Comparison of ENCODE assay signal across 29 cellular contexts in the genomic region with DNA sequence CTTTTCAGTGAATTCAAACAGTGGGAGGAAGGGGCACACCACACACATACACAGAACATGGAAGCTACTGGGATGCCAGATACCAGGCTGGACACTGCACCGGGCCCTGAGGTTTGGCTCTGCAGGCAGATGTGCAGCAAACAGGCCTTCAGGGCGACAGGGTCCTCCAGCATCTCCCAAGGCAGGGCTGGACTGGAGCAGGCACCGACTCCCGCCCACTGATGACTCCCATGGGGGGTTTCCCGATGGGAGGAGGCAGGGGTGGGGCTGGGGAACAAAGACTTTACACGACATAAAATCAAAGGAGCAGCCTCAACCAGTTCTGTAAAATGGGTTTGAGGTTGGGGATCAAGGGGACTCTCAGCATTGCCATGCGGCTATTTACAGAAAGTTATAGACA.
DNase-seq lines count a peak whose midpoint lies in the region; ATAC-seq and TF ChIP-seq lines count a peak whose summit lies in the region.
"Had no signal": no experiment of that assay in that cellular context is flagged by ENCODE, and none has a peak within 500 bp of the region (broad histone marks: within the 10 kb centered on the region; RNA-seq: fewer than 3 reads in every experiment).

No MANE protein-coding gene starts in this region.

- H3K14ac ChIP-seq in trophoblast cell (ENCODE audit: low read length) = no peak overlapping the region

- peak overlapping the region; percentile 5 for H2BK120ac ChIP-seq in trophoblast cell (ENCODE audit: insufficient read depth, low read length, poor library complexity)

- no peak overlapping the region for H2AFZ ChIP-seq in mammary epithelial cell (ENCODE audit: low read depth, low read length)
- no peak overlapping the region for H2AFZ ChIP-seq in trophoblast cell (ENCODE audit: insufficient read depth, low read length, poor library complexity)

- no peak for ATAC-seq in activated CD8-positive, alpha-beta T cell treated with anti-CD3 and anti-CD28 coated beads for 36 hours
- no peak for ATAC-seq in activated CD8-positive, alpha-beta T cell treated with anti-CD3 and anti-CD28 coated beads, Interleukin-2, amount 10 ng/mL, durations not matched to agents 7 days and 5 days
- ATAC-seq: activated CD8-positive, alpha-beta memory T cell treated with anti-CD3 and anti-CD28 coated beads, Interleukin-2, amount 10 ng/mL, durations not matched to agents 7 days and 5 days; left ventricle myocardium superior; T-helper 17 cell had no signal

- H3K4me1 ChIP-seq in mammary epithelial cell (ENCODE audit: insufficient read depth, low read length) = peaks cover 79% of the 10 kb centered on the region
- peaks cover 22 to 30% of the 10 kb centered on the region in 2 experiments for H3K4me1 ChIP-seq in trophoblast cell (ENCODE audit: control insufficient read depth in 1 of 2, insufficient read depth in 2 of 2, low read length in 2 of 2)

- H3K79me2 ChIP-seq in mammary epithelial cell (ENCODE audit: insufficient read depth, low read length) (no peaks in the 10 kb centered on the region), trophoblast cell (ENCODE audit: control insufficient read depth, insufficient read depth, low read length, poor library complexity) (no peaks in the 10 kb centered on the region)

- H3K4me1 Mint-ChIP-seq in activated CD8-positive, alpha-beta T cell treated with anti-CD3 and anti-CD28 coated beads for 36 hours (ENCODE audit: low read depth) = no peaks in the 10 kb centered on the region
- H3K4me1 Mint-ChIP-seq in activated CD8-positive, alpha-beta T cell treated with anti-CD3 and anti-CD28 coated beads, Interleukin-2, amount 10 ng/mL, durations not matched to agents 7 days and 5 days (ENCODE audit: low read depth) = peaks cover 8% of the 10 kb centered on the region
- H3K4me1 Mint-ChIP-seq: activated naive CD4-positive, alpha-beta T cell treated with anti-CD3 and anti-CD28 coated beads, Interleukin-2, amount 50 U/mL, for 24 hours had no signal

- peak overlapping the region; percentile 96 for H3K27ac ChIP-seq in mammary epithelial cell (ENCODE audit: insufficient read depth, low read depth, low read length)
- H3K27ac ChIP-seq in trophoblast cell (ENCODE audit: low read depth, low read length) = no peak overlapping the region
- H3K27ac ChIP-seq: ovary, Peyer's patch had no signal

- no peaks in the 10 kb centered on the region for H3K27me3 ChIP-seq in mammary epithelial cell (ENCODE audit: insufficient read depth, low read length)
- H3K27me3 ChIP-seq in trophoblast cell (ENCODE audit: insufficient read depth, low read length) = no peaks in the 10 kb centered on the region
- H3K27me3 ChIP-seq: ovary, Peyer's patch, upper lobe of left lung had no signal

- H3K9me3 Mint-ChIP-seq in activated CD8-positive, alpha-beta T cell treated with anti-CD3 and anti-CD28 coated beads for 36 hours = no peaks in the 10 kb centered on the region
- no peaks in the 10 kb centered on the region for H3K9me3 Mint-ChIP-seq in activated CD8-positive, alpha-beta T cell treated with anti-CD3 and anti-CD28 coated beads, Interleukin-2, amount 10 ng/mL, durations not matched to agents 7 days and 5 days (ENCODE audit: insufficient read depth)
- H3K9me3 Mint-ChIP-seq: activated naive CD4-positive, alpha-beta T cell treated with anti-CD3 and anti-CD28 coated beads, Interleukin-2, amount 50 U/mL, for 24 hours; activated T-helper 1 cell treated with anti-CD3 and anti-CD28 coated beads, Interleukin-12 subunit alpha, Interleukin-12 subunit beta, Interleukin-2, Interleukin-4 antibody, amounts not matched to agents 30 ng/mL and 10 ng/mL and 1 ng/mL, durations not matched to agents 14 hours and 24 hours and 36 hours; CD4-positive, alpha-beta memory T cell; nephron; stimulated activated naive CD8-positive, alpha-beta T cell treated with anti-CD3 and anti-CD28 coated beads, Interleukin-15, Interleukin-2, amounts not matched to agents 100 ng/mL and 50 ng/mL, for 24 hours had no signal

- no peak overlapping the region for H3K4ac ChIP-seq in trophoblast cell (ENCODE audit: low read depth, low read length)

- no peaks in the 10 kb centered on the region for H3K27me3 Mint-ChIP-seq in activated CD8-positive, alpha-beta T cell treated with anti-CD3 and anti-CD28 coated beads for 36 hours
- H3K27me3 Mint-ChIP-seq in activated CD8-positive, alpha-beta T cell treated with anti-CD3 and anti-CD28 coated beads, Interleukin-2, amount 10 ng/mL, durations not matched to agents 7 days and 5 days (ENCODE audit: low read depth) = no peaks in the 10 kb centered on the region
- H3K27me3 Mint-ChIP-seq: activated CD8-positive, alpha-beta memory T cell treated with anti-CD3 and anti-CD28 coated beads, Interleukin-2, amount 10 ng/mL, durations not matched to agents 7 days and 5 days; activated naive CD4-positive, alpha-beta T cell treated with anti-CD3 and anti-CD28 coated beads, Interleukin-2, amount 50 U/mL, for 24 hours; CD4-positive, alpha-beta memory T cell; stimulated activated naive CD8-positive, alpha-beta T cell treated with anti-CD3 and anti-CD28 coated beads, Interleukin-15, Interleukin-2, amounts not matched to agents 100 ng/mL and 50 ng/mL, for 24 hours; T-helper 17 cell had no signal

- no peak overlapping the region for H4K8ac ChIP-seq in trophoblast cell (ENCODE audit: low read depth, low read length)

- no peak overlapping the region for H3K18ac ChIP-seq in trophoblast cell (ENCODE audit: low read length)

- no peaks in the 10 kb centered on the region for H3K36me3 ChIP-seq in mammary epithelial cell (ENCODE audit: insufficient read depth, low read length)
- H3K36me3 ChIP-seq in trophoblast cell (ENCODE audit: control insufficient read depth in 1 of 2, insufficient read depth in 2 of 2, low read length in 2 of 2) = no peaks in the 10 kb centered on the region
- H3K36me3 ChIP-seq: ovary, Peyer's patch had no signal

- dilution Hi-C loops in mammary epithelial cell (cut with HindIII; ENCODE audit: low sequenced_read_pairs) = no loop called here

- BruUV-seq in mammary epithelial cell (replicated peaks; lab: Mats Ljungman, UMichigan) = no TSS peak

- CTCF ChIA-PET in activated CD8-positive, alpha-beta T cell treated with anti-CD3 and anti-CD28 coated beads for 36 hours (lab: Charles Lee) = no interaction called here
- CTCF ChIA-PET in activated CD8-positive, alpha-beta T cell treated with anti-CD3 and anti-CD28 coated beads, Interleukin-2, amount 10 ng/mL, durations not matched to agents 7 days and 5 days (lab: Charles Lee) = no interaction called here
- CTCF ChIA-PET in mammary epithelial cell (lab: Charles Lee; ENCODE audit: low non-redundant PET) = no interaction called here

- H3K4me3 Mint-ChIP-seq in activated CD8-positive, alpha-beta T cell treated with anti-CD3 and anti-CD28 coated beads for 36 hours = no peak overlapping the region
- no peak overlapping the region for H3K4me3 Mint-ChIP-seq in activated CD8-positive, alpha-beta T cell treated with anti-CD3 and anti-CD28 coated beads, Interleukin-2, amount 10 ng/mL, durations not matched to agents 7 days and 5 days
- H3K4me3 Mint-ChIP-seq: activated CD8-positive, alpha-beta memory T cell treated with anti-CD3 and anti-CD28 coated beads, Interleukin-2, amount 10 ng/mL, durations not matched to agents 7 days and 5 days; activated naive CD4-positive, alpha-beta T cell treated with anti-CD3 and anti-CD28 coated beads, Interleukin-2, amount 50 U/mL, for 24 hours; activated T-helper 1 cell treated with anti-CD3 and anti-CD28 coated beads, Interleukin-12 subunit alpha, Interleukin-12 subunit beta, Interleukin-2, Interleukin-4 antibody, amounts not matched to agents 30 ng/mL and 10 ng/mL and 1 ng/mL, durations not matched to agents 14 hours and 24 hours and 36 hours; CD4-positive, alpha-beta memory T cell; nephron; stimulated activated naive CD8-positive, alpha-beta T cell treated with anti-CD3 and anti-CD28 coated beads, Interleukin-15, Interleukin-2, amounts not matched to agents 100 ng/mL and 50 ng/mL, for 24 hours; T-helper 17 cell had no signal

- no peak overlapping the region for H3K23ac ChIP-seq in trophoblast cell (ENCODE audit: low read length)

- H4K91ac ChIP-seq in trophoblast cell (ENCODE audit: low read depth, low read length) = peak overlapping the region; percentile 25

- 68% methylated on average over 6 of the region's 7 CpGs for WGBS in mammary epithelial cell (ENCODE audit: low coverage, missing lambda C conversion rate)
- WGBS in trophoblast cell (ENCODE audit: extremely low coverage, insufficient coverage, insufficient read length) = no CpG with 5 or more reads among the region's 7 CpGs
- 74 to 87% methylated on average over 7 of the region's 7 CpGs for WGBS in lower leg skin, 2 donors

- H3K79me1 ChIP-seq in trophoblast cell (ENCODE audit: low read length) = peaks cover 28% of the 10 kb centered on the region

- H4K12ac ChIP-seq in trophoblast cell (ENCODE audit: low read depth, low read length) = no peak overlapping the region

- H3K9me3 ChIP-seq in mammary epithelial cell (replicated peaks; ENCODE audit: insufficient read depth, low read length) (no peaks in the 10 kb centered on the region), trophoblast cell (ENCODE audit: insufficient read depth, low read depth, low read length) (peaks cover 1% of the 10 kb centered on the region)
- H3K9me3 ChIP-seq: ovary, Peyer's patch, SK-N-SH, upper lobe of left lung had no signal

- peak; percentile 17 for DNase-seq in activated CD8-positive, alpha-beta T cell treated with anti-CD3 and anti-CD28 coated beads for 36 hours
- DNase-seq in activated CD8-positive, alpha-beta T cell treated with anti-CD3 and anti-CD28 coated beads, Interleukin-2, amount 10 ng/mL, durations not matched to agents 7 days and 5 days = no peak
- DNase-seq in ELR (ENCODE audit: low read depth) (peak; percentile 37), mammary epithelial cell (peak; percentile 51), trophoblast cell (peak in 1 of 2 donors; percentile 7), SIG-M5 (lab: John Stamatoyannopoulos, UW) (no peak), NCI-H1048 (lab: John Stamatoyannopoulos, UW) (no peak), lower leg skin (ENCODE audit: low spot score in 2 of 2) (no peak)
- DNase-seq: 8988T; activated CD4-positive, alpha-beta T cell treated with anti-CD3 and anti-CD28 coated beads for 48 hours; activated CD8-positive, alpha-beta memory T cell treated with anti-CD3 and anti-CD28 coated beads, Interleukin-2, amount 10 ng/mL, durations not matched to agents 7 days and 5 days; aorta; CD4-positive, alpha-beta memory T cell; central memory CD4-positive, alpha-beta T cell; DMS 273 treated with DMSO at 0.1 percent for 48 hours; KG1; left ventricle myocardium superior; NCI-H2171; NCI-H524 treated with DMSO at 0.1 percent for 48 hours; ovary; Peyer's patch; SK-N-SH; stimulated activated CD4-positive, alpha-beta T cell treated with anti-CD3 and anti-CD28 coated beads, Interleukin-12 subunit alpha, Interleukin-12 subunit beta, amount 100 ng/mL, for 4 hours; T-helper 17 cell had no signal

- H3K27ac Mint-ChIP-seq in activated CD8-positive, alpha-beta T cell treated with anti-CD3 and anti-CD28 coated beads for 36 hours = no peak overlapping the region
- H3K27ac Mint-ChIP-seq in activated CD8-positive, alpha-beta T cell treated with anti-CD3 and anti-CD28 coated beads, Interleukin-2, amount 10 ng/mL, durations not matched to agents 7 days and 5 days = no peak overlapping the region
- H3K27ac Mint-ChIP-seq: activated CD8-positive, alpha-beta memory T cell treated with anti-CD3 and anti-CD28 coated beads, Interleukin-2, amount 10 ng/mL, durations not matched to agents 7 days and 5 days; activated naive CD4-positive, alpha-beta T cell treated with anti-CD3 and anti-CD28 coated beads, Interleukin-2, amount 50 U/mL, for 24 hours; activated T-helper 1 cell treated with anti-CD3 and anti-CD28 coated beads, Interleukin-12 subunit alpha, Interleukin-12 subunit beta, Interleukin-2, Interleukin-4 antibody, amounts not matched to agents 30 ng/mL and 10 ng/mL and 1 ng/mL, durations not matched to agents 14 hours and 24 hours and 36 hours; CD4-positive, alpha-beta memory T cell; nephron; stimulated activated naive CD8-positive, alpha-beta T cell treated with anti-CD3 and anti-CD28 coated beads, Interleukin-15, Interleukin-2, amounts not matched to agents 100 ng/mL and 50 ng/mL, for 24 hours had no signal

- no peaks in the 10 kb centered on the region for H4K20me1 ChIP-seq in mammary epithelial cell (ENCODE audit: insufficient read depth, low read length)

- H3K9ac ChIP-seq in mammary epithelial cell (ENCODE audit: insufficient read depth, low read length) (no peak overlapping the region), trophoblast cell (ENCODE audit: low read length) (no peak overlapping the region)
- H3K9ac ChIP-seq: SK-N-SH had no signal

- no peak overlapping the region for H3K4me3 ChIP-seq in mammary epithelial cell (replicated peaks in 1 of 3; ENCODE audit: insufficient read depth in 1 of 3, low read depth in 2 of 3, low read length in 3 of 3)
- no peak overlapping the region for H3K4me3 ChIP-seq in trophoblast cell (ENCODE audit: low read depth, low read length)
- no peak overlapping the region for H3K4me3 ChIP-seq in lower leg skin (ENCODE audit: low read depth, poor library complexity, severe bottlenecking)
- H3K4me3 ChIP-seq: ovary, Peyer's patch, upper lobe of left lung had no signal

- no peak overlapping the region for H2BK12ac ChIP-seq in trophoblast cell (ENCODE audit: low read length)

- POLR2A ChIA-PET in activated CD8-positive, alpha-beta T cell treated with anti-CD3 and anti-CD28 coated beads for 36 hours (lab: Charles Lee) = no interaction called here
- POLR2A ChIA-PET in activated CD8-positive, alpha-beta T cell treated with anti-CD3 and anti-CD28 coated beads, Interleukin-2, amount 10 ng/mL, durations not matched to agents 7 days and 5 days (lab: Charles Lee) = no interaction called here

- H3K36me3 Mint-ChIP-seq in activated CD8-positive, alpha-beta T cell treated with anti-CD3 and anti-CD28 coated beads for 36 hours (ENCODE audit: low read depth) = no peaks in the 10 kb centered on the region
- no peaks in the 10 kb centered on the region for H3K36me3 Mint-ChIP-seq in activated CD8-positive, alpha-beta T cell treated with anti-CD3 and anti-CD28 coated beads, Interleukin-2, amount 10 ng/mL, durations not matched to agents 7 days and 5 days (ENCODE audit: low read depth)
- H3K36me3 Mint-ChIP-seq: activated CD8-positive, alpha-beta memory T cell treated with anti-CD3 and anti-CD28 coated beads, Interleukin-2, amount 10 ng/mL, durations not matched to agents 7 days and 5 days had no signal

- in situ Hi-C loops in mammary epithelial cell (cut with MboI; ENCODE audit: low sequenced_read_pairs in 2 of 2) = loop anchor here in 1 of 2 donors (10.0 kb wide), 1 partner anchor 87 kb away; no protein-coding TSS in a partner anchor

- H2AK5ac ChIP-seq in trophoblast cell (ENCODE audit: low read length) = peak overlapping the region; percentile 24

- no peak for TF ChIP-seq CTCF in activated CD8-positive, alpha-beta T cell treated with anti-CD3 and anti-CD28 coated beads for 36 hours (IDR thresholded peaks at IDR 0.05)
- TF ChIP-seq CTCF in mammary epithelial cell (conservative IDR thresholded peaks at IDR 0.05 in 1 of 2, IDR thresholded peaks at IDR 0.05 in 1 of 2; ENCODE audit: extremely low read depth in 1 of 2, insufficient read depth in 1 of 2, low read depth in 1 of 2, low read length in 2 of 2) (no peak), lower leg skin (IDR thresholded peaks at IDR 0.05) (no peak)

- no peak overlapping the region for H2BK5ac ChIP-seq in trophoblast cell (ENCODE audit: low read depth, low read length, poor library complexity)

- no peak for TF ChIP-seq POLR2A in lower leg skin (IDR thresholded peaks at IDR 0.05)

- no peak overlapping the region for H3K4me2 ChIP-seq in mammary epithelial cell (ENCODE audit: insufficient read depth, low read depth, low read length)
- no peak overlapping the region for H3K4me2 ChIP-seq in trophoblast cell (ENCODE audit: low read length)
- H3K4me2 ChIP-seq: SK-N-SH had no signal

- intact Hi-C loops in activated CD8-positive, alpha-beta T cell treated with anti-CD3 and anti-CD28 coated beads for 36 hours (cut with micrococcal nuclease) = no loop called here
- intact Hi-C loops in mammary epithelial cell (cut with micrococcal nuclease) (loop anchor here (5.0 to 10.0 kb wide), 2 partner anchors 55 to 247 kb away; partner anchors contain the start of genes PPP1R12B and UBE2T), lower leg skin (cut with DNase I; ENCODE audit: low total_unique reads) (loop anchor here (10.0 kb wide), 1 partner anchor 87 kb away; no protein-coding TSS in a partner anchor)

Comparison
In these comparisons a context has a peak if more than half of its experiments do, and no peak if none do; other contexts are left out.
1. DNase-seq: peak in activated CD8-positive, alpha-beta T cell treated with anti-CD3 and anti-CD28 coated beads for 36 hours (single experiment), ELR (single experiment) and mammary epithelial cell (single experiment); none in activated CD8-positive, alpha-beta T cell treated with anti-CD3 and anti-CD28 coated beads, Interleukin-2, amount 10 ng/mL, durations not matched to agents 7 days and 5 days (single experiment), SIG-M5 (single experiment), NCI-H1048 (single experiment) and lower leg skin (0 of 2).